14 cellular contexts compared by ENCODE assay signal in genomic region chrX:44744828-44745227, GRCh38.
DNase-seq lines count a peak whose midpoint lies in the region; ATAC-seq, FAIRE-seq and TF ChIP-seq lines count a peak whose summit lies in the region.
"Had no signal": no experiment of that assay in that cellular context is flagged by ENCODE, and none has a peak within 500 bp of the region (broad histone marks: within the 10 kb centered on the region; RNA-seq: fewer than 3 reads in every experiment).

No MANE protein-coding gene starts in this region.

- H3K36me3 Mint-ChIP-seq in astrocyte (ENCODE audit: low read depth, unreplicated experiment) (no peaks in the 10 kb centered on the region), chondrocyte (ENCODE audit: low read depth) (no peaks in the 10 kb centered on the region)

- H3K4me1 ChIP-seq in DND-41 (ENCODE audit: insufficient read depth, low read length) (no peaks in the 10 kb centered on the region), astrocyte (ENCODE audit: insufficient read depth, low read length) (no peaks in the 10 kb centered on the region)
- H3K4me1 ChIP-seq: BLaER1 had no signal

- no peaks in the 10 kb centered on the region for H3K79me2 ChIP-seq in DND-41 (ENCODE audit: insufficient read depth, low read length)
- H3K79me2 ChIP-seq in astrocyte (ENCODE audit: insufficient read depth, low read length) = no peaks in the 10 kb centered on the region

- H3K27ac Mint-ChIP-seq in astrocyte (ENCODE audit: unreplicated experiment) (no peak overlapping the region), chondrocyte (ENCODE audit: unreplicated experiment) (no peak overlapping the region)
- H3K27ac Mint-ChIP-seq: HFFc6 had no signal

- DNase-seq in DND-41 (no peak), astrocyte (ENCODE audit: low read depth) (no peak), NCI-H1417 treated with DMSO at 0.1 percent for 48 hours (lab: John Stamatoyannopoulos, UW) (no peak), chondrocyte (ENCODE audit: low spot score) (no peak)
- DNase-seq: DMS 273 treated with DMSO at 0.1 percent for 48 hours, HCEC 1CT, HFFc6 had no signal

- no peak overlapping the region for H3K9ac ChIP-seq in DND-41 (ENCODE audit: low read depth, low read length)
- H3K9ac ChIP-seq in astrocyte (ENCODE audit: low read length) = no peak overlapping the region
- H3K9ac ChIP-seq: BLaER1, KMS-11 had no signal

- TF ChIP-seq CTCF in DND-41 (IDR thresholded peaks at IDR 0.05; ENCODE audit: borderline replicate concordance, extremely low read depth, low read length, poor library complexity, severe bottlenecking) (no peak), astrocyte (IDR thresholded peaks at IDR 0.05; ENCODE audit: insufficient read depth, low read depth, low read length) (no peak), chondrocyte (IDR thresholded peaks at IDR 0.05) (no peak)

- H3K4me3 ChIP-seq in DND-41 (ENCODE audit: low read depth in 1 of 2, low read length in 2 of 2) = no peak overlapping the region
- H3K4me3 ChIP-seq in astrocyte (ENCODE audit: insufficient read depth, low read depth, low read length) = no peak overlapping the region
- H3K4me3 ChIP-seq: BLaER1 had no signal

- H3K27ac ChIP-seq in DND-41 (ENCODE audit: low read length) (no peak overlapping the region), astrocyte (ENCODE audit: low read depth, low read length) (no peak overlapping the region)
- H3K27ac ChIP-seq: BLaER1, KMS-11 had no signal

- ATAC-seq in DND-41 (ENCODE audit: insufficient read depth, low read depth) = 0 out of 3 replicates have a peak, but pooled peaks have one; percentile 14
- peak; percentile 66 for ATAC-seq in GM19351 (IDR thresholded peaks at IDR 0.05; ENCODE audit: unreplicated experiment)
- ATAC-seq in GM19397 (IDR thresholded peaks at IDR 0.05; ENCODE audit: unreplicated experiment) = no peak
- ATAC-seq: HepG2 had no signal

- H3K9me3 Mint-ChIP-seq in astrocyte (ENCODE audit: unreplicated experiment) (no peaks in the 10 kb centered on the region), chondrocyte (ENCODE audit: low read depth) (peaks cover 2% of the 10 kb centered on the region)
- H3K9me3 Mint-ChIP-seq: HFFc6 had no signal

- H3K27me3 ChIP-seq in DND-41 (ENCODE audit: insufficient read depth, low read length, poor library complexity) (no peaks in the 10 kb centered on the region), astrocyte (ENCODE audit: insufficient read depth, low read length) (no peaks in the 10 kb centered on the region)
- H3K27me3 ChIP-seq: BLaER1 had no signal

- H4K20me1 ChIP-seq in DND-41 (ENCODE audit: insufficient read depth, low read length) (no peaks in the 10 kb centered on the region), astrocyte (ENCODE audit: insufficient read depth, low read length) (no peaks in the 10 kb centered on the region)
- H4K20me1 ChIP-seq: BLaER1 had no signal

- H3K9me3 ChIP-seq in DND-41 (ENCODE audit: insufficient read depth, low read length, severe bottlenecking) (no peaks in the 10 kb centered on the region), astrocyte (ENCODE audit: insufficient read depth, low read depth, low read length) (no peaks in the 10 kb centered on the region)
- H3K9me3 ChIP-seq: BLaER1 had no signal

- H3K36me3 ChIP-seq in DND-41 (ENCODE audit: insufficient read depth, low read length) (no peaks in the 10 kb centered on the region), astrocyte (ENCODE audit: insufficient read depth, low read length) (no peaks in the 10 kb centered on the region)
- H3K36me3 ChIP-seq: BLaER1 had no signal

- H2AFZ ChIP-seq in DND-41 (ENCODE audit: low read depth, low read length) (no peak overlapping the region), astrocyte (ENCODE audit: low read depth, low read length) (no peak overlapping the region)

- H3K4me2 ChIP-seq in DND-41 (ENCODE audit: insufficient read depth, low read length) (no peak overlapping the region), astrocyte (ENCODE audit: low read length) (no peak overlapping the region)
- H3K4me2 ChIP-seq: BLaER1, KMS-11 had no signal

- peak; percentile 47 for FAIRE-seq in astrocyte (lab: Jason Lieb, UNC)
- FAIRE-seq: H1, HepG2, HTR-8/SVneo had no signal

- no peaks in the 10 kb centered on the region for H3K27me3 Mint-ChIP-seq in astrocyte (ENCODE audit: low read depth, unreplicated experiment)
- no peaks in the 10 kb centered on the region for H3K27me3 Mint-ChIP-seq in chondrocyte (ENCODE audit: low read depth)

- H3K4me1 Mint-ChIP-seq in astrocyte (ENCODE audit: low read depth, unreplicated experiment) (peaks cover 7% of the 10 kb centered on the region), chondrocyte (ENCODE audit: low read depth) (no peaks in the 10 kb centered on the region)

- H3K4me3 Mint-ChIP-seq in astrocyte (ENCODE audit: unreplicated experiment) = no peak overlapping the region
- H3K4me3 Mint-ChIP-seq in chondrocyte (ENCODE audit: unreplicated experiment) = no peak overlapping the region
- H3K4me3 Mint-ChIP-seq: HFFc6 had no signal
